ENCODE assay signal across 9 cellular contexts in the genomic region with DNA sequence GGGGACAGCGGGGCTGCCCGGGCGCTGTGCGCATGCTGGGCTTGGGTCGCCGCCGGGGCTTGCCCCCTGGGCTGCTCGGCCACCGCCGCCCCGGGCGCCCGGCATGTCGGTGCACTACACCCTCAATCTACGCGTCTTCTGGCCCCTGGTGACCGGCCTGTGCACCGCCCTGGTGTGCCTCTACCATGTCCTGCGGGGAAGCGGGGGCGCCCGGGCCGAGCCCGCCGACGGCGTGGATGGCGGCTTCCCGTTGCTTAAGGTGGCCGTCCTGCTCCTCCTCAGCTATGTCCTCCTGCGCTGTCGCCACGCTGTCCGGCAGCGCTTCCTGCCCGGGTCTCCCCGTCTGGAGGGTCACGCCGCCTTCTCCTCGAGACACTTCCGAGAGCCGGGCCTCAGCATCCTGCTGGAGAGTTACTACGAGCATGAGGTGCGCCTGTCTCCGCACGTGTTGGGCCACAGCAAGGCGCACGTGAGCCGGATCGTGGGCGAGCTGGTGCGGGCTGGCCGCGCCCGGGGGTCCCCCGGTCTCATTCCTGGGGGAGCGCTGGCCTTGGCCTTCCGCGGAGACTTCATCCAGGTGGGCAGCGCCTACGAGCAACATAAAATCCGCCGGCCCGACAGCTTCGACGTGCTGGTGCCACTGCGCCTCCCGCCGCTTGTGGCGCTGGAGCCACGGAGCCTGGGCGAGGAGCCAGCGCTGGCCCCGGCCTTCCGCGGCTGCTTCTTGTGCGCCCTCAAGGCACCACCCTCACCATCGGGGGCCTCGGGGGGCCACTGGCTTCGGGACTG. TPM values are rescaled to one million over a fixed set of nuclear protein-coding genes. Genes with fewer than 3 reads are reported as not detected.
A peak's percentile ranks its signal among the peaks of the same experiment; 100 is the strongest.
DNase-seq lines count a peak whose midpoint lies in the region; ATAC-seq, FAIRE-seq and TF ChIP-seq lines count a peak whose summit lies in the region.
"Had no signal": no experiment of that assay in that cellular context is flagged by ENCODE, and none has a peak within 500 bp of the region (broad histone marks: within the 10 kb centered on the region; RNA-seq: fewer than 3 reads in every experiment).

No MANE protein-coding gene starts in this region.

- peak; percentile 38 for DNase-seq in NCI-H146 (lab: John Stamatoyannopoulos, UW)
- no peak for DNase-seq in NCI-H146 treated with DMSO at 0.1 percent for 48 hours (lab: John Stamatoyannopoulos, UW; ENCODE audit: unreplicated experiment)
- DNase-seq in Kasumi-1 (lab: John Stamatoyannopoulos, UW), result peak; percentile 4 to 14
- peak; percentile 70 to 77 for DNase-seq in cardiac fibroblast (ENCODE audit: low read depth in 2 of 2)
- DNase-seq in kidney, result peak; percentile 89
- DNase-seq in stimulated activated naive CD8-positive, alpha-beta T cell treated with anti-CD3 and anti-CD28 coated beads, Interleukin-15, amount 100 ng/mL, for 72 hours, result no peak
- DNase-seq in AML-193 (lab: John Stamatoyannopoulos, UW), result no peak
- DNase-seq in LoVo (ENCODE audit: low spot score), result no peak
- DNase-seq: DND-41 had no signal

- peak overlapping the region; percentile 65 to 71 for H3K4me3 Mint-ChIP-seq in stimulated activated naive CD8-positive, alpha-beta T cell treated with anti-CD3 and anti-CD28 coated beads, Interleukin-15, amount 100 ng/mL, for 72 hours

- intact Hi-C loops in kidney (cut with DNase I), result no loop called here

- TF ChIP-seq CTCF in cardiac fibroblast (IDR thresholded peaks at IDR 0.05; ENCODE audit: low read depth, low read length), result no peak
- TF ChIP-seq CTCF in kidney (IDR thresholded peaks at IDR 0.05; ENCODE audit: borderline replicate concordance, extremely low read depth, insufficient read depth), result no peak

- H3K4me1 ChIP-seq in kidney (ENCODE audit: control insufficient read depth in 1 of 2, insufficient read depth in 1 of 2, low read depth in 1 of 2, low read length in 2 of 2), result peaks cover 0 to 27% of the 10 kb centered on the region in 2 donors

- peaks cover 66% of the 10 kb centered on the region for H3K27me3 Mint-ChIP-seq in stimulated activated naive CD8-positive, alpha-beta T cell treated with anti-CD3 and anti-CD28 coated beads, Interleukin-15, amount 100 ng/mL, for 72 hours

- peaks cover 0 to 5% of the 10 kb centered on the region in 2 donors for H3K36me3 ChIP-seq in kidney (ENCODE audit: control insufficient read depth in 1 of 2, insufficient read depth in 2 of 2, low read length in 2 of 2)

- peak overlapping the region; percentile 65 to 76 for H3K4me3 ChIP-seq in cardiac fibroblast (replicated peaks in 1 of 2; ENCODE audit: low read depth in 2 of 2, low read length in 2 of 2)
- H3K4me3 ChIP-seq in kidney (ENCODE audit: low read length in 2 of 2), result peak overlapping the region; percentile 36 to 67

- H3K9ac ChIP-seq in kidney (ENCODE audit: low read length in 2 of 2), result peak overlapping the region; percentile 55

- H3K27ac ChIP-seq in kidney (ENCODE audit: low read depth in 2 of 2, low read length in 2 of 2), result peak overlapping the region; percentile 82 to 94

- no peaks in the 10 kb centered on the region for H3K9me3 ChIP-seq in kidney (ENCODE audit: control insufficient read depth in 1 of 2, low read length in 2 of 2)

- H3K27ac Mint-ChIP-seq in stimulated activated naive CD8-positive, alpha-beta T cell treated with anti-CD3 and anti-CD28 coated beads, Interleukin-15, amount 100 ng/mL, for 72 hours, result no peak overlapping the region

- H3K4me1 Mint-ChIP-seq in stimulated activated naive CD8-positive, alpha-beta T cell treated with anti-CD3 and anti-CD28 coated beads, Interleukin-15, amount 100 ng/mL, for 72 hours, result peaks cover 21% of the 10 kb centered on the region

- ATAC-seq in stimulated activated naive CD8-positive, alpha-beta T cell treated with anti-CD3 and anti-CD28 coated beads, Interleukin-15, amount 100 ng/mL, for 72 hours, result peak; percentile 39

- H3K9me3 Mint-ChIP-seq in stimulated activated naive CD8-positive, alpha-beta T cell treated with anti-CD3 and anti-CD28 coated beads, Interleukin-15, amount 100 ng/mL, for 72 hours, result no peaks in the 10 kb centered on the region

- FAIRE-seq in kidney (lab: Jason Lieb, UNC), result no peak

RNA-seq across cellular contexts. Expression of gene ITPRIPL2, which starts 0.8 kb away (rescaled TPM):
- total RNA-seq in kidney, result 48.1 TPM
- polyA plus RNA-seq in kidney (ENCODE audit: insufficient read depth, low read depth, low replicate concordance), result 6.7 TPM

RNA-seq across cellular contexts. Expression of gene COQ7, which starts 47.1 kb away (rescaled TPM):
- 32.5 TPM for total RNA-seq in kidney
- 18.8 TPM for polyA plus RNA-seq in kidney (ENCODE audit: insufficient read depth, low read depth, low replicate concordance)

RNA-seq across cellular contexts. Expression of gene SYT17, which starts 53.5 kb away (rescaled TPM):
- total RNA-seq in kidney, result 5.8 TPM
- polyA plus RNA-seq in kidney (ENCODE audit: insufficient read depth, low read depth, low replicate concordance), result 8.8 TPM

Comparison
In these comparisons a context has a peak if more than half of its experiments do, and no peak if none do; other contexts are left out.
1. DNase-seq: peak in NCI-H146 (single experiment), Kasumi-1 (2 of 2), cardiac fibroblast (2 of 2) and kidney (single experiment); none in NCI-H146 treated with DMSO at 0.1 percent for 48 hours (single experiment), stimulated activated naive CD8-positive, alpha-beta T cell treated with anti-CD3 and anti-CD28 coated beads, Interleukin-15, amount 100 ng/mL, for 72 hours (0 of 2), AML-193 (0 of 2) and LoVo (single experiment).